Comparison of ENCODE assay signal across 23 cellular contexts in genomic region chr16:47725188-47725695, GRCh38.
A peak's percentile ranks its signal among the peaks of the same experiment; 100 is the strongest.
DNase-seq lines count a peak whose midpoint lies in the region; ATAC-seq, FAIRE-seq and TF ChIP-seq lines count a peak whose summit lies in the region.
"Had no signal": no experiment of that assay in that cellular context is flagged by ENCODE, and none has a peak within 500 bp of the region (broad histone marks: within the 10 kb centered on the region; RNA-seq: fewer than 3 reads in every experiment).

No MANE protein-coding gene starts in this region.

- intact Hi-C loops in HepG2 (cut with micrococcal nuclease; ENCODE audit: unreplicated experiment): no loop called here
- intact Hi-C loops in right lobe of liver (cut with DNase I): no loop called here
- intact Hi-C loops in IMR-90 (cut with micrococcal nuclease): no loop called here
- intact Hi-C loops in esophagus muscularis mucosa (cut with DNase I): no loop called here
- intact Hi-C loops in thyroid gland (cut with DNase I): no loop called here
- intact Hi-C loops in posterior cingulate gyrus (cut with DNase I): no loop called here

- TF ChIP-seq CTCF in HepG2 (CRISPR knock-in tag; IDR thresholded peaks at IDR 0.05): no peak
- TF ChIP-seq CTCF in right lobe of liver (IDR thresholded peaks at IDR 0.05): no peak
- no peak for TF ChIP-seq CTCF in IMR-90 (conservative IDR thresholded peaks at IDR 0.05; ENCODE audit: low read depth, low read length)
- no peak for TF ChIP-seq CTCF in esophagus muscularis mucosa (IDR thresholded peaks at IDR 0.05)
- TF ChIP-seq CTCF in neural cell (IDR thresholded peaks at IDR 0.05; ENCODE audit: poor library complexity, severe bottlenecking): no peak
- no peak for TF ChIP-seq CTCF in thyroid gland (IDR thresholded peaks at IDR 0.05)

- BruUV-seq in HepG2 (replicated peaks; lab: Mats Ljungman, UMichigan): no TSS peak
- BruUV-seq in IMR-90 (replicated peaks; lab: Mats Ljungman, UMichigan): no TSS peak

- H3K9me3 ChIP-seq in HepG2 (ENCODE audit: low read length): no peaks in the 10 kb centered on the region
- H3K9me3 ChIP-seq in right lobe of liver: no peaks in the 10 kb centered on the region
- no peaks in the 10 kb centered on the region for H3K9me3 ChIP-seq in IMR-90 (ENCODE audit: control insufficient read depth, insufficient read depth, low read length)
- H3K9me3 ChIP-seq in esophagus muscularis mucosa: no peaks in the 10 kb centered on the region
- H3K9me3 ChIP-seq in neural cell (ENCODE audit: low read length): no peaks in the 10 kb centered on the region
- H3K9me3 ChIP-seq in thyroid gland: no peaks in the 10 kb centered on the region
- H3K9me3 ChIP-seq: A549, BE2C, BLaER1 had no signal

- TF ChIP-seq POLR2A in HepG2 (IDR thresholded peaks at IDR 0.05; ENCODE audit: insufficient read depth in 1 of 2, low read depth in 2 of 2, low read length in 2 of 2): no peak
- TF ChIP-seq POLR2A in right lobe of liver (IDR thresholded peaks at IDR 0.05): no peak
- no peak for TF ChIP-seq POLR2A in IMR-90 (IDR thresholded peaks at IDR 0.05; ENCODE audit: low read depth, low read length)
- no peak for TF ChIP-seq POLR2A in esophagus muscularis mucosa (IDR thresholded peaks at IDR 0.05; ENCODE audit: low read depth)
- no peak for TF ChIP-seq POLR2A in thyroid gland (IDR thresholded peaks at IDR 0.05)

- H3K4me3 ChIP-seq in HepG2 (replicated peaks in 1 of 3; ENCODE audit: insufficient read depth in 1 of 3, low read depth in 2 of 3, low read length in 3 of 3): no peak overlapping the region
- H3K4me3 ChIP-seq in right lobe of liver: no peak overlapping the region
- H3K4me3 ChIP-seq in IMR-90 (ENCODE audit: insufficient read depth, low read depth, low read length): no peak overlapping the region
- H3K4me3 ChIP-seq in esophagus muscularis mucosa: no peak overlapping the region
- no peak overlapping the region for H3K4me3 ChIP-seq in neural cell (ENCODE audit: low read length)
- no peak overlapping the region for H3K4me3 ChIP-seq in thyroid gland (replicated peaks in 1 of 3)
- H3K4me3 ChIP-seq: A549, BLaER1 had no signal

- no peaks in the 10 kb centered on the region for H3K79me1 ChIP-seq in IMR-90 (ENCODE audit: low read depth in 1 of 2, low read length in 2 of 2)

- H3K4me1 ChIP-seq in HepG2 (ENCODE audit: insufficient read depth, low read length): no peaks in the 10 kb centered on the region
- no peaks in the 10 kb centered on the region for H3K4me1 ChIP-seq in right lobe of liver
- H3K4me1 ChIP-seq in IMR-90 (ENCODE audit: control insufficient read depth, insufficient read depth, low read length): no peaks in the 10 kb centered on the region
- H3K4me1 ChIP-seq in esophagus muscularis mucosa: no peaks in the 10 kb centered on the region
- H3K4me1 ChIP-seq in thyroid gland: no peaks in the 10 kb centered on the region
- H3K4me1 ChIP-seq: A549, BE2C, BLaER1 had no signal

- 68% methylated on average over 9 of the region's 9 CpGs for WGBS in HepG2 (ENCODE audit: low lambda C conversion rate)
- 75% methylated on average over 6 of the region's 9 CpGs for WGBS in right lobe of liver (ENCODE audit: insufficient coverage, low coverage, low lambda C conversion rate, missing lambda C conversion rate)
- 84% methylated on average over 4 of the region's 9 CpGs; no CpG with 5 or more reads in 1 of the 2 experiments for WGBS in IMR-90 (ENCODE audit: extremely low coverage in 2 of 2, insufficient read length in 1 of 2), 2 experiments
- WGBS in esophagus muscularis mucosa: 88% methylated on average over 9 of the region's 9 CpGs
- 88 to 89% methylated on average over 9 of the region's 9 CpGs for WGBS in thyroid gland, 2 donors

- no peak for TF ChIP-seq RAD21 in HepG2 (CRISPR knock-in tag; IDR thresholded peaks at IDR 0.05)
- TF ChIP-seq RAD21 in IMR-90 (IDR thresholded peaks at IDR 0.05; ENCODE audit: low read length): no peak
- no peak for TF ChIP-seq RAD21 in neural cell (conservative IDR thresholded peaks at IDR 0.05)

- H4K8ac ChIP-seq in IMR-90 (ENCODE audit: low read depth in 2 of 2, low read length in 2 of 2): no peak overlapping the region

- ATAC-seq in HepG2 (peak; percentile 53; the same call in 2 of the 3 replicates), right lobe of liver (no peak), IMR-90 (ENCODE audit: low read depth) (no peak)
- ATAC-seq: A549 had no signal

- H3K9ac ChIP-seq in HepG2 (ENCODE audit: insufficient read depth, low read depth, low read length): no peak overlapping the region
- H3K9ac ChIP-seq in IMR-90 (ENCODE audit: low read depth, low read length): no peak overlapping the region
- no peak overlapping the region for H3K9ac ChIP-seq in neural cell (ENCODE audit: low read length)
- H3K9ac ChIP-seq: BLaER1 had no signal

- in situ Hi-C loops in HepG2 (cut with HindIII; ENCODE audit: extremely low pct_ligation_motif_present, low pct_unique_long_range_greater_than_20kb): no loop called here
- in situ Hi-C loops in IMR-90 (cut with MboI; ENCODE audit: low sequenced_read_pairs): loop anchor here (25.0 kb wide), 1 partner anchor 437 kb away; the partner anchor contains the start of gene ABCC12

- H3K27me3 ChIP-seq in HepG2 (ENCODE audit: control insufficient read depth in 1 of 2, insufficient read depth in 2 of 2, low read length in 2 of 2) (0 out of 5 replicates have a peak, but pooled peaks cover 0 to 9% of the 10 kb centered on the region in 2 experiments), right lobe of liver (no peaks in the 10 kb centered on the region), IMR-90 (ENCODE audit: control insufficient read depth, insufficient read depth, low read length) (no peaks in the 10 kb centered on the region), esophagus muscularis mucosa (no peaks in the 10 kb centered on the region), neural cell (ENCODE audit: insufficient read depth, low read depth, low read length) (no peaks in the 10 kb centered on the region), thyroid gland (no peaks in the 10 kb centered on the region)
- H3K27me3 ChIP-seq: BE2C, BLaER1 had no signal

- no peak overlapping the region for H3K18ac ChIP-seq in IMR-90 (ENCODE audit: low read depth, low read length)

- no peak overlapping the region for H2BK15ac ChIP-seq in IMR-90 (ENCODE audit: low read depth, low read length)

- H3K56ac ChIP-seq in IMR-90 (ENCODE audit: extremely low read depth, insufficient read depth, low read length): no peak overlapping the region

- no peaks in the 10 kb centered on the region for H3K36me3 ChIP-seq in HepG2 (replicated peaks in 1 of 2; ENCODE audit: control insufficient read depth in 1 of 2, insufficient read depth in 2 of 2, low read length in 2 of 2)
- no peaks in the 10 kb centered on the region for H3K36me3 ChIP-seq in right lobe of liver
- H3K36me3 ChIP-seq in IMR-90 (ENCODE audit: control insufficient read depth, insufficient read depth, low read length): no peaks in the 10 kb centered on the region
- no peaks in the 10 kb centered on the region for H3K36me3 ChIP-seq in esophagus muscularis mucosa
- no peaks in the 10 kb centered on the region for H3K36me3 ChIP-seq in neural cell (ENCODE audit: insufficient read depth, low read length)
- H3K36me3 ChIP-seq in thyroid gland: no peaks in the 10 kb centered on the region
- H3K36me3 ChIP-seq: BE2C, BLaER1 had no signal

- H3K4me2 ChIP-seq in HepG2 (ENCODE audit: low read depth, low read length) (no peak overlapping the region), IMR-90 (ENCODE audit: low read depth, low read length) (no peak overlapping the region), neural cell (ENCODE audit: low read length) (no peak overlapping the region)
- H3K4me2 ChIP-seq: A549, BLaER1 had no signal

- 0 out of 2 replicates have a peak overlapping the region, but pooled peaks have one; percentile 25 for H2BK20ac ChIP-seq in IMR-90 (ENCODE audit: low read depth, low read length)

- H4K91ac ChIP-seq in IMR-90 (ENCODE audit: insufficient read depth, low read depth, low read length): no peak overlapping the region

- H2BK5ac ChIP-seq in IMR-90 (ENCODE audit: low read depth, low read length, poor library complexity, severe bottlenecking): no peak overlapping the region

- H2AK9ac ChIP-seq in IMR-90 (replicated peaks; ENCODE audit: low read depth, low read length, poor library complexity): no peak overlapping the region

- no peak overlapping the region for H2BK120ac ChIP-seq in IMR-90 (ENCODE audit: low read depth, low read length)

- H2AK5ac ChIP-seq in IMR-90 (ENCODE audit: low read depth, low read length): peak overlapping the region; percentile 23; the same call in 1 of the 2 replicates

- TF ChIP-seq EP300 in HepG2 (IDR thresholded peaks at IDR 0.05; ENCODE audit: low read depth in 2 of 2, low read length in 2 of 2): no peak
- no peak for TF ChIP-seq EP300 in HepG2 (CRISPR knock-in tag; IDR thresholded peaks at IDR 0.05; ENCODE audit: borderline replicate concordance)
- no peak for TF ChIP-seq EP300 in esophagus muscularis mucosa (IDR thresholded peaks at IDR 0.05)
- TF ChIP-seq EP300 in neural cell (conservative IDR thresholded peaks at IDR 0.05; ENCODE audit: poor library complexity, severe bottlenecking): peak; percentile 64

- H3K79me2 ChIP-seq in HepG2 (ENCODE audit: insufficient read depth, low read length): no peaks in the 10 kb centered on the region
- no peaks in the 10 kb centered on the region for H3K79me2 ChIP-seq in neural cell (replicated peaks; ENCODE audit: insufficient read depth, low read length)

- CTCF ChIA-PET in HepG2 (lab: Yijun Ruan, JAX; ENCODE audit: low intra/inter-chr PET ratio, low total read pairs): no interaction called here
- CTCF ChIA-PET in IMR-90 (lab: Yijun Ruan, JAX): no interaction called here

- H3K9me2 ChIP-seq in neural cell (ENCODE audit: insufficient read depth, low read length): no peaks in the 10 kb centered on the region

- FAIRE-seq in HepG2 (lab: Jason Lieb, UNC): no peak
- FAIRE-seq: A549, D721Med, G401.6, GM12891 had no signal

- H4K20me1 ChIP-seq in HepG2 (ENCODE audit: insufficient read depth, low read length): no peaks in the 10 kb centered on the region
- H4K20me1 ChIP-seq in IMR-90 (ENCODE audit: insufficient read depth, low read length): no peaks in the 10 kb centered on the region
- no peaks in the 10 kb centered on the region for H4K20me1 ChIP-seq in neural cell (ENCODE audit: insufficient read depth)
- H4K20me1 ChIP-seq: BLaER1 had no signal

- no peak overlapping the region for H4K5ac ChIP-seq in IMR-90 (ENCODE audit: low read depth, low read length)

- H3K9me1 ChIP-seq in IMR-90 (ENCODE audit: insufficient read depth, low read length): no peaks in the 10 kb centered on the region

- peak overlapping the region; percentile 3; the same call in 1 of the 2 replicates for H3K14ac ChIP-seq in IMR-90 (replicated peaks; ENCODE audit: low read depth, low read length)

- POLR2A ChIA-PET in HepG2 (lab: Yijun Ruan, JAX): no interaction called here
- POLR2A ChIA-PET in IMR-90 (lab: Charles Lee; ENCODE audit: unreplicated experiment): no interaction called here

- H2AFZ ChIP-seq in HepG2 (ENCODE audit: low read length) (no peak overlapping the region), IMR-90 (replicated peaks; ENCODE audit: low read length, poor library complexity) (no peak overlapping the region), neural cell (ENCODE audit: low read depth, low read length) (no peak overlapping the region)

- no peak overlapping the region for H3K23ac ChIP-seq in IMR-90 (ENCODE audit: low read depth, low read length)

- dilution Hi-C loops in IMR-90 (cut with HindIII; ENCODE audit: low sequenced_read_pairs, unreplicated experiment): no loop called here

- DNase-seq in HepG2 (ENCODE audit: low spot score) (no peak), right lobe of liver (no peak), IMR-90 (no peak), esophagus muscularis mucosa (ENCODE audit: extremely low spot score) (peak; percentile 37), thyroid gland (no peak), posterior cingulate gyrus (no peak), AML-193 (lab: John Stamatoyannopoulos, UW) (no peak)
- DNase-seq: BE2C; C1 segment of cervical spinal cord; Calu3; CD4-positive, alpha-beta memory T cell; CD4-positive, CD25-positive, alpha-beta regulatory T cell; CD8-positive, alpha-beta memory T cell; COR-L47; DMS79 treated with DMSO at 0.1 percent for 48 hours; GF-D8 had no signal

- H3K27ac ChIP-seq in HepG2 (ENCODE audit: extremely low read length, insufficient read depth, low read length) (no peak overlapping the region), right lobe of liver (no peak overlapping the region), IMR-90 (ENCODE audit: insufficient read depth, low read length) (no peak overlapping the region), esophagus muscularis mucosa (replicated peaks in 1 of 4) (no peak overlapping the region), neural cell (ENCODE audit: low read length) (no peak overlapping the region), thyroid gland (no peak overlapping the region)
- H3K27ac ChIP-seq: 22Rv1, A549, BLaER1 had no signal

- no peaks in the 10 kb centered on the region for H3F3A ChIP-seq in neural cell (ENCODE audit: insufficient read depth, low read length, poor library complexity, severe bottlenecking)

- peak overlapping the region; percentile 16; the same call in 1 of the 2 replicates for H3K4ac ChIP-seq in IMR-90 (ENCODE audit: low read depth, low read length)
